Comparison of ENCODE assay signal across 19 cellular contexts in genomic region chr9:124559871-124560270, GRCh38. TPM values are rescaled to one million over a fixed set of nuclear protein-coding genes. Genes with fewer than 3 reads are reported as not detected.
DNase-seq lines count a peak whose midpoint lies in the region; ATAC-seq, FAIRE-seq and TF ChIP-seq lines count a peak whose summit lies in the region.
"Had no signal": no experiment of that assay in that cellular context is flagged by ENCODE, and none has a peak within 500 bp of the region (broad histone marks: within the 10 kb centered on the region; RNA-seq: fewer than 3 reads in every experiment).

No MANE protein-coding gene starts in this region.

- DNase-seq in GM23248 = peak; percentile 49
- peak; percentile 53 for DNase-seq in NCI-H226
- DNase-seq in trophoblast cell = peak; percentile 62 to 90
- no peak for DNase-seq in midbrain (lab: John Stamatoyannopoulos, UW)
- no peak for DNase-seq in SW480 (ENCODE audit: low spot score)
- DNase-seq: activated naive CD4-positive, alpha-beta T cell treated with anti-CD3 and anti-CD28 coated beads, Interleukin-2, amount 50 U/mL, for 16 hours; CD4-positive, CD25-positive, alpha-beta regulatory T cell; cerebellar nuclear complex; hippocampal formation; NCI-H187; stimulated activated CD4-positive, alpha-beta T cell treated with anti-CD3 and anti-CD28 coated beads, Interleukin-12 subunit alpha, Interleukin-12 subunit beta, amount 100 ng/mL, for 4 hours; stomach; T-helper 2 cell had no signal

- H4K12ac ChIP-seq in trophoblast cell (ENCODE audit: low read depth, low read length) = no peak overlapping the region

- no peak overlapping the region for H3K4me3 ChIP-seq in GM23248
- H3K4me3 ChIP-seq in trophoblast cell (ENCODE audit: low read depth, low read length) = no peak overlapping the region
- H3K4me3 ChIP-seq: stomach had no signal

- H3K9ac ChIP-seq in GM23248 (no peak overlapping the region), trophoblast cell (ENCODE audit: low read length) (no peak overlapping the region)
- H3K9ac ChIP-seq: parathyroid adenoma had no signal

- 2 to 9% methylated on average over 2 of the region's 2 CpGs for WGBS in GM23248 (ENCODE audit: low coverage in 1 of 2, low lambda C conversion rate in 2 of 2, missing lambda C conversion rate in 2 of 2), 2 experiments
- WGBS in trophoblast cell (ENCODE audit: extremely low coverage, insufficient coverage, insufficient read length) = no CpG with 5 or more reads among the region's 2 CpGs

- no peak overlapping the region for H4K8ac ChIP-seq in trophoblast cell (ENCODE audit: low read depth, low read length)

- no peak for ATAC-seq in SK-N-SH treated with all-trans-retinoic acid at 6 μM for 48 hours
- no peak for ATAC-seq in HG03565 (IDR thresholded peaks at IDR 0.05; ENCODE audit: unreplicated experiment)

- no peak overlapping the region for H2AK5ac ChIP-seq in trophoblast cell (ENCODE audit: low read length)

- no peak overlapping the region for H2BK12ac ChIP-seq in trophoblast cell (ENCODE audit: low read length)

- H3K79me2 ChIP-seq in GM23248 (ENCODE audit: insufficient read depth) = no peaks in the 10 kb centered on the region
- H3K79me2 ChIP-seq in trophoblast cell (ENCODE audit: control insufficient read depth, insufficient read depth, low read length, poor library complexity) = no peaks in the 10 kb centered on the region
- H3K79me2 ChIP-seq: parathyroid adenoma had no signal

- no peak overlapping the region for H3K4ac ChIP-seq in trophoblast cell (ENCODE audit: low read depth, low read length)

- no peak overlapping the region for H3K18ac ChIP-seq in trophoblast cell (ENCODE audit: low read length)

- H3K4me1 ChIP-seq in GM23248 (ENCODE audit: insufficient read depth) (peaks cover 10% of the 10 kb centered on the region; the same call in 1 of the 2 replicates), trophoblast cell (ENCODE audit: control insufficient read depth in 1 of 2, insufficient read depth in 2 of 2, low read length in 2 of 2) (peaks cover 0 to 3% of the 10 kb centered on the region in 2 experiments)

- H3K9me2 ChIP-seq in GM23248 (ENCODE audit: insufficient read depth) = no peaks in the 10 kb centered on the region

- peak overlapping the region; percentile 32 for H3K4me2 ChIP-seq in GM23248 (ENCODE audit: unreplicated experiment)
- no peak overlapping the region for H3K4me2 ChIP-seq in trophoblast cell (ENCODE audit: low read length)

- H2BK120ac ChIP-seq in trophoblast cell (ENCODE audit: insufficient read depth, low read length, poor library complexity) = no peak overlapping the region

- H3K79me1 ChIP-seq in trophoblast cell (ENCODE audit: low read length) = no peaks in the 10 kb centered on the region

- H3K36me3 ChIP-seq in GM23248 (ENCODE audit: low read depth) (no peaks in the 10 kb centered on the region), trophoblast cell (ENCODE audit: control insufficient read depth in 1 of 2, insufficient read depth in 2 of 2, low read length in 2 of 2) (no peaks in the 10 kb centered on the region)
- H3K36me3 ChIP-seq: stomach had no signal

- no peak overlapping the region for H2AFZ ChIP-seq in GM23248
- H2AFZ ChIP-seq in trophoblast cell (ENCODE audit: insufficient read depth, low read length, poor library complexity) = no peak overlapping the region
- H2AFZ ChIP-seq: parathyroid adenoma had no signal

- no peak overlapping the region for H3K23ac ChIP-seq in trophoblast cell (ENCODE audit: low read length)

- in situ Hi-C loops in GM23248 (cut with MboI) = no loop called here

- H4K91ac ChIP-seq in trophoblast cell (ENCODE audit: low read depth, low read length) = no peak overlapping the region

- H3F3A ChIP-seq in GM23248 (ENCODE audit: insufficient read depth) = no peaks in the 10 kb centered on the region

- no peaks in the 10 kb centered on the region for H4K20me1 ChIP-seq in GM23248 (ENCODE audit: insufficient read depth)

- FAIRE-seq in endometrium (lab: Jason Lieb, UNC) = peak; percentile 65
- FAIRE-seq: GM12891 had no signal

- H3K27me3 ChIP-seq in GM23248 (replicated peaks; ENCODE audit: insufficient read depth) = no peaks in the 10 kb centered on the region
- H3K27me3 ChIP-seq in trophoblast cell (ENCODE audit: insufficient read depth, low read length) = no peaks in the 10 kb centered on the region

- no peak overlapping the region for H2BK5ac ChIP-seq in trophoblast cell (ENCODE audit: low read depth, low read length, poor library complexity)

- no peak overlapping the region for H3K14ac ChIP-seq in trophoblast cell (ENCODE audit: low read length)

- H3K27ac ChIP-seq in GM23248 (no peak overlapping the region), trophoblast cell (ENCODE audit: low read depth, low read length) (no peak overlapping the region)
- H3K27ac ChIP-seq: parathyroid adenoma, stomach had no signal

- H3K9me3 ChIP-seq in GM23248 (ENCODE audit: low read depth) (no peaks in the 10 kb centered on the region), trophoblast cell (ENCODE audit: insufficient read depth, low read depth, low read length) (no peaks in the 10 kb centered on the region)
- H3K9me3 ChIP-seq: stomach had no signal

TF ChIP-seq in SK-N-SH treated with all-trans-retinoic acid at 6 μM for 48 hours, 23 proteins besides CTCF, POLR2A, EP300 and RAD21:
- TF ChIP-seq CSRNP3 (CRISPR knock-in tag; IDR thresholded peaks at IDR 0.05) (no peak), ZFP30 (CRISPR knock-in tag; IDR thresholded peaks at IDR 0.05) (no peak)
TF ChIP-seq in SK-N-SH treated with all-trans-retinoic acid at 6 μM for 48 hours: peak in this region for 0.

RNA-seq across cellular contexts. Expression of gene NR5A1, which starts 52.7 kb away (rescaled TPM):
- total RNA-seq in GM23248 (2014; rRNA removed; shearing (Covaris generic)) = not detected in 2 replicates
- polyA plus RNA-seq in GM23248 (2016; fragmentation: Nextera tagmentation; extraction: Ambion mirVana) = not detected in 2 replicates
- polyA plus RNA-seq in trophoblast cell (2013) = 0.31 and 0.32 TPM in 2 replicates
- total RNA-seq: CD4-positive, CD25-positive, alpha-beta regulatory T cell; RPMI7951; stomach had no signal
- polyA plus RNA-seq: CD4-positive, CD25-positive, alpha-beta regulatory T cell had no signal

Comparison
In these comparisons a context has a peak if more than half of its experiments do, and no peak if none do; other contexts are left out.
1. DNase-seq: peak in GM23248 (single experiment), NCI-H226 (single experiment) and trophoblast cell (2 of 2); none in midbrain (single experiment) and SW480 (single experiment).